ENCODE assay signal across 20 cellular contexts in genomic region chr10:77825965-77826364, GRCh38.
"Had no signal": no experiment of that assay in that cellular context is flagged by ENCODE, and none has a peak within 500 bp of the region (broad histone marks: within the 10 kb centered on the region; RNA-seq: fewer than 3 reads in every experiment).

No MANE protein-coding gene starts in this region.

- H3K9me3 Mint-ChIP-seq: activated naive CD4-positive, alpha-beta T cell treated with anti-CD3 and anti-CD28 coated beads, Interleukin-2, amount 50 U/mL, for 24 hours; brain; dendritic cell treated with granulocyte-macrophage colony-stimulating factor and Interleukin-4, amounts not matched to agents 40 ng/mL and 50 ng/mL, for 4 days; immature natural killer cell; memory B cell; naive B cell had no signal

- H3K9me3 ChIP-seq: prostate gland, thyroid gland had no signal

- H3K27ac Mint-ChIP-seq: activated naive CD4-positive, alpha-beta T cell treated with anti-CD3 and anti-CD28 coated beads, Interleukin-2, amount 50 U/mL, for 24 hours; brain; dendritic cell treated with granulocyte-macrophage colony-stimulating factor and Interleukin-4, amounts not matched to agents 40 ng/mL and 50 ng/mL, for 4 days; memory B cell had no signal

- H3K4me3 Mint-ChIP-seq: activated naive CD4-positive, alpha-beta T cell treated with anti-CD3 and anti-CD28 coated beads, Interleukin-2, amount 50 U/mL, for 24 hours; brain; dendritic cell treated with granulocyte-macrophage colony-stimulating factor and Interleukin-4, amounts not matched to agents 40 ng/mL and 50 ng/mL, for 4 days; immature natural killer cell; memory B cell; naive B cell had no signal

- H3K27ac ChIP-seq: prostate gland, thyroid gland, WERI-Rb-1 had no signal

- H3K27me3 Mint-ChIP-seq: activated naive CD4-positive, alpha-beta T cell treated with anti-CD3 and anti-CD28 coated beads, Interleukin-2, amount 50 U/mL, for 24 hours; brain; dendritic cell treated with granulocyte-macrophage colony-stimulating factor and Interleukin-4, amounts not matched to agents 40 ng/mL and 50 ng/mL, for 4 days; memory B cell; naive B cell had no signal

- H3K36me3 Mint-ChIP-seq: activated naive CD4-positive, alpha-beta T cell treated with anti-CD3 and anti-CD28 coated beads, Interleukin-2, amount 50 U/mL, for 24 hours; memory B cell; naive B cell had no signal

- ATAC-seq: left ventricle myocardium superior; stimulated activated naive CD8-positive, alpha-beta T cell treated with anti-CD3 and anti-CD28 coated beads, Interleukin-15, Interleukin-2, amounts not matched to agents 100 U/mL and 50 U/mL, for 24 hours had no signal

- H3K27me3 ChIP-seq: thyroid gland had no signal

- H3K4me1 ChIP-seq: prostate gland had no signal

- DNase-seq: activated CD4-positive, alpha-beta T cell treated with anti-CD3 and anti-CD28 coated beads for 1 hour; activated gamma-delta T cell treated with Interleukin-2 at 50 U/mL for 16 hours; activated T-cell treated with anti-CD3 and anti-CD28 coated beads, Interleukin-2, amount 50 U/mL, for 1 hour; anterior cingulate cortex; effector CD4-positive, alpha-beta T cell; erythroblast; foreskin fibroblast; immature natural killer cell; left ventricle myocardium superior; naive B cell; stimulated activated CD4-positive, alpha-beta T cell treated with anti-CD3 and anti-CD28 coated beads, Interleukin-4, amount 100 ng/mL, for 24 hours; stimulated activated naive CD8-positive, alpha-beta T cell treated with anti-CD3 and anti-CD28 coated beads, Interleukin-15, Interleukin-2, amounts not matched to agents 100 U/mL and 50 U/mL, for 24 hours; SW 1271; thyroid gland; WERI-Rb-1 had no signal

- H3K4me1 Mint-ChIP-seq: activated naive CD4-positive, alpha-beta T cell treated with anti-CD3 and anti-CD28 coated beads, Interleukin-2, amount 50 U/mL, for 24 hours; brain; immature natural killer cell; memory B cell; naive B cell had no signal

- H3K4me3 ChIP-seq: prostate gland, thyroid gland had no signal
